In genomic region chr13:82962422-82962821, GRCh38 we compare ENCODE assay signal across 21 cellular contexts.
"Had no signal": no experiment of that assay in that cellular context is flagged by ENCODE, and none has a peak within 500 bp of the region (broad histone marks: within the 10 kb centered on the region; RNA-seq: fewer than 3 reads in every experiment).

No MANE protein-coding gene starts in this region.

- H3K4me3 Mint-ChIP-seq: activated naive CD8-positive, alpha-beta T cell treated with anti-CD3 and anti-CD28 coated beads, Interleukin-2, amount 10 ng/mL, durations not matched to agents 7 days and 5 days; endodermal cell; memory B cell; naive thymus-derived CD8-positive, alpha-beta T cell had no signal

- H3K36me3 ChIP-seq: left ventricle myocardium inferior, right atrium auricular region, suprapubic skin, upper lobe of right lung had no signal

- H3K27ac Mint-ChIP-seq: activated naive CD8-positive, alpha-beta T cell treated with anti-CD3 and anti-CD28 coated beads, Interleukin-2, amount 10 ng/mL, durations not matched to agents 7 days and 5 days; endodermal cell; memory B cell; naive thymus-derived CD8-positive, alpha-beta T cell had no signal

- H3K4me3 ChIP-seq: dorsolateral prefrontal cortex, left ventricle myocardium inferior, right atrium auricular region, skin epidermis, suprapubic skin, upper lobe of right lung had no signal

- H3K27me3 ChIP-seq: dorsolateral prefrontal cortex, right atrium auricular region, suprapubic skin, upper lobe of right lung had no signal

- H3K9me3 Mint-ChIP-seq: activated naive CD8-positive, alpha-beta T cell treated with anti-CD3 and anti-CD28 coated beads, Interleukin-2, amount 10 ng/mL, durations not matched to agents 7 days and 5 days had no signal

- H3K4me1 ChIP-seq: left ventricle myocardium inferior, right atrium auricular region, suprapubic skin, upper lobe of right lung had no signal

- H3K4me1 Mint-ChIP-seq: activated naive CD8-positive, alpha-beta T cell treated with anti-CD3 and anti-CD28 coated beads, Interleukin-2, amount 10 ng/mL, durations not matched to agents 7 days and 5 days; memory B cell; naive thymus-derived CD8-positive, alpha-beta T cell had no signal

- H3K27ac ChIP-seq: dorsolateral prefrontal cortex, left ventricle myocardium inferior, right atrium auricular region, skin epidermis, suprapubic skin, upper lobe of right lung had no signal

- ATAC-seq: activated CD4-positive, CD25-positive, alpha-beta regulatory T cell treated with anti-CD3 and anti-CD28 coated beads, Interleukin-2, amount 50 U/mL, for 24 hours; naive thymus-derived CD8-positive, alpha-beta T cell; stimulated activated naive CD8-positive, alpha-beta T cell treated with anti-CD3 and anti-CD28 coated beads, Interleukin-15, Interleukin-2, amounts not matched to agents 100 U/mL and 50 U/mL, for 24 hours; upper lobe of right lung had no signal

- H3K9me3 ChIP-seq: right atrium auricular region, suprapubic skin, upper lobe of right lung had no signal

- DNase-seq: activated CD4-positive, alpha-beta T cell treated with anti-CD3 and anti-CD28 coated beads, Interleukin-2, amount 50 U/mL, for 1 hour; activated CD8-positive, alpha-beta memory T cell treated with anti-CD3 and anti-CD28 coated beads for 24 hours; activated naive CD4-positive, alpha-beta T cell; activated naive CD8-positive, alpha-beta T cell treated with anti-CD3 and anti-CD28 coated beads, Interleukin-2, amount 10 ng/mL, durations not matched to agents 7 days and 5 days; anterior cingulate cortex; dorsolateral prefrontal cortex; endodermal cell; left ventricle myocardium inferior; naive thymus-derived CD8-positive, alpha-beta T cell; nucleus accumbens; posterior cingulate gyrus; stimulated activated CD4-positive, alpha-beta T cell treated with anti-CD3 and anti-CD28 coated beads, Interleukin-4, amount 100 ng/mL, for 4 hours; stimulated activated CD8-positive, alpha-beta memory T cell treated with anti-CD3 and anti-CD28 coated beads, Interleukin-4, amount 100 ng/mL, for 48 hours; stimulated activated naive CD8-positive, alpha-beta T cell treated with anti-CD3 and anti-CD28 coated beads, Interleukin-15, Interleukin-2, amounts not matched to agents 100 U/mL and 50 U/mL, for 24 hours; SW 1271; upper lobe of right lung had no signal

- H3K36me3 Mint-ChIP-seq: activated naive CD8-positive, alpha-beta T cell treated with anti-CD3 and anti-CD28 coated beads, Interleukin-2, amount 10 ng/mL, durations not matched to agents 7 days and 5 days; memory B cell; naive thymus-derived CD8-positive, alpha-beta T cell had no signal

- H3K27me3 Mint-ChIP-seq: activated naive CD8-positive, alpha-beta T cell treated with anti-CD3 and anti-CD28 coated beads, Interleukin-2, amount 10 ng/mL, durations not matched to agents 7 days and 5 days; memory B cell; naive thymus-derived CD8-positive, alpha-beta T cell had no signal
